8 cellular contexts compared by ENCODE assay signal in the genomic region with DNA sequence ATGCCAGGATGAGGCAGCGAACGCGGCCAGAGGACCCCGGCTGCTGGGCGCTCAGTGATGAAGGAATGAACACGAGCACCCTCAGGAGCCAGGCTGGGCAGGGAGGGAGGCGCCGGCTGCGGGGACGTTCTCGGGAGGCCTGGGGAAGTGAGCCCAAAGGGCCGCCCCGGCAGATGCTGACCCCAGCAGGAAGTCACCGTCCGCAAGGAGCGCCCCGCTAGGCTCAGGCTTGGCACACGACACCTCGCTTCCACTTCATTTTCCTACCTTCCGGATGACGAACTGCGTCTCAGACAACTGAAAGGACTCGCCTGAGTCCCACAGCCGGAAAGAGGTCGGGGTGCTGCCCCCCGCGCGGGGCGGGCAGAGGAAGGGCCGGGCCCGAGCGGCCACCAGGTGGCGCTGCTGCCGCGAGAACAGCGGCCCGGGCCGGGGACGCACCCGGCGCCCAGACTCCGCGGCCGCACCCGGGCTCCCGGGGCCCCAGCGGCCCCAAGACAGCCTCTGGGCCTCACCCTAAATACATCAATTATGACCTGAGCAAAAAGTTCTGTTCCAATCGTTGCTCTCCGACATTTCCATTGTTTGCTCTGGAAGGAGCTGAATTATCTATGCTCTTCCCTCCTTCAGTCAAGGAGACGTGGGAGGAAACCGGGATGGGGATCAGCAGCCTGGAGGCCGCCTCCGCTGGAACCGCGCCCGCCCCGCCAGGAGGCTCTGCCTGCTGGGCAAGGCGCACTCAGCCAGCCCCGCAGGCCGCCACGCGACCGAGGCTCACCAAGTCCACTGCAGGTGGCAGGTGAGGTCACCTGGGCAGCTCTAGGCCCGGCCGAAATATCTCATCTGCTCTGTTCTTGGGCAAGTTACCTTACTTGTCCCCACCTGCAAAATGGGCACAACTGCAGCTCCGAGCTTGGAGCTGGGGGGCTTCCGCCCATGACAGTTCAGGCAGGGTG.
A peak's percentile ranks its signal among the peaks of the same experiment; 100 is the strongest.
DNase-seq lines count a peak whose midpoint lies in the region; ATAC-seq lines count a peak whose summit lies in the region.

No MANE protein-coding gene starts in this region.

- DNase-seq in NCI-H345 treated with DMSO at 0.1 percent for 48 hours (lab: John Stamatoyannopoulos, UW; ENCODE audit: unreplicated experiment) (peak; percentile 19), foreskin melanocyte (peak; percentile 2), occipital lobe (lab: John Stamatoyannopoulos, UW) (peak; percentile 13), substantia nigra (lab: John Stamatoyannopoulos, UW) (peak in 31 of 49 donors; percentile 8 to 71 (median 34))
- peak; percentile 54 for DNase-seq in activated T-helper 9 cell treated with anti-CD3 and anti-CD28 coated beads, Interleukin-2, amount 50 U/mL, for 16 hours (ENCODE audit: low read depth)

- peaks cover 5% of the 10 kb centered on the region for H3K9me3 ChIP-seq in BLaER1

- no peaks in the 10 kb centered on the region for H4K20me1 ChIP-seq in BLaER1

- H3K27ac ChIP-seq in BLaER1 (peak overlapping the region; percentile 42; the same call in 1 of the 2 replicates), substantia nigra (ENCODE audit: low read depth, low read length, poor library complexity, severe bottlenecking) (no peak overlapping the region)

- no peaks in the 10 kb centered on the region for H3K27me3 ChIP-seq in BLaER1

- H3K4me3 ChIP-seq in BLaER1 = peak overlapping the region; percentile 55

- H3K9ac ChIP-seq in BLaER1 = peak overlapping the region; percentile 64; the same call in 1 of the 2 replicates

- H3K36me3 ChIP-seq in BLaER1 = no peaks in the 10 kb centered on the region

- peaks cover 19% of the 10 kb centered on the region for H3K4me1 ChIP-seq in BLaER1

- ATAC-seq in GM21423 (IDR thresholded peaks at IDR 0.05; ENCODE audit: unreplicated experiment) (peak; percentile 72), GM21529 (IDR thresholded peaks at IDR 0.05; ENCODE audit: unreplicated experiment) (no peak)

- peak overlapping the region; percentile 83 for H3K4me2 ChIP-seq in BLaER1

Comparison
In these comparisons a context has a peak if more than half of its experiments do, and no peak if none do; other contexts are left out.
1. DNase-seq: peak in every context shown above with its lines; median percentile 54 in activated T-helper 9 cell treated with anti-CD3 and anti-CD28 coated beads, Interleukin-2, amount 50 U/mL, for 16 hours; 34 in substantia nigra; 19 in NCI-H345 treated with DMSO at 0.1 percent for 48 hours; 13 in occipital lobe; 2 in foreskin melanocyte.